8 cellular contexts compared by ENCODE assay signal in the genomic region with DNA sequence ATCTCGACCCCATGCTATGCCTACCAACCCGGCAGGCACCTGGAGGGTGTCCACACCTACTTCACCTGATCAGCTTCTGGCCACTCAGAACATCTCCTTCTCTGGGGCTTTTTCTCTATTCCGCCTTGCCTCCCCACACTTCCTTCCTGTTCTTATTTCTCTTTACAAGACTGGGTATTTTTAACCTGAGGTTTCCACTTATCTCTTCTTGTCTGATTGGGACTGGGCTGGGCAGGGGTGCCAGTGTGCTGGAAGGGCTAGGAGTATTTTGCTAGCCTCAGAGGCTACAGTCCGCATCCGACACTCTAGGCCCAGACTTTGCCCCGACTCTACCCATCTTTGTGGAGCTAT. TPM values are rescaled to one million over a fixed set of nuclear protein-coding genes. Genes with fewer than 3 reads are reported as not detected.
DNase-seq lines count a peak whose midpoint lies in the region; ATAC-seq and TF ChIP-seq lines count a peak whose summit lies in the region.

No MANE protein-coding gene starts in this region.

- no peaks in the 10 kb centered on the region for H3K27me3 ChIP-seq in HL-60 (ENCODE audit: insufficient read depth, poor library complexity, severe bottlenecking)

- peak overlapping the region; percentile 91 for H3K27ac Mint-ChIP-seq in activated CD4-positive, alpha-beta T cell treated with anti-CD3 and anti-CD28 coated beads for 36 hours
- peak overlapping the region; percentile 92 for H3K27ac Mint-ChIP-seq in activated T-helper 1 cell treated with anti-CD3 and anti-CD28 coated beads, Interleukin-12 subunit alpha, Interleukin-12 subunit beta, Interleukin-2, Interleukin-4 antibody, amounts not matched to agents 30 ng/mL and 10 ng/mL and 1 ng/mL, durations not matched to agents 14 hours and 24 hours and 36 hours

- peak overlapping the region; percentile 20; the same call in 1 of the 2 replicates for H3K27ac ChIP-seq in HL-60 (replicated peaks)

- peak; percentile 28 for DNase-seq in activated CD4-positive, alpha-beta T cell treated with anti-CD3 and anti-CD28 coated beads for 36 hours
- no peak for DNase-seq in activated CD4-positive, alpha-beta T cell treated with anti-CD3 and anti-CD28 coated beads, Interleukin-2, amount 50 U/mL, for 4 hours
- DNase-seq in HL-60 (ENCODE audit: low read depth in 1 of 2, low spot score in 1 of 2) (peak in 1 of 2 experiments; percentile 23), dermis blood vessel endothelial cell (no peak), AG20443 (ENCODE audit: low spot score) (no peak), dedifferentiated amniotic fluid mesenchymal stem cell (ENCODE audit: extremely low spot score) (no peak)
- peak; percentile 13 for DNase-seq in activated T-helper 1 cell treated with anti-CD3 and anti-CD28 coated beads, Interleukin-12 subunit alpha, Interleukin-12 subunit beta, Interleukin-2, Interleukin-4 antibody, amounts not matched to agents 30 ng/mL and 10 ng/mL and 1 ng/mL, durations not matched to agents 14 hours and 24 hours and 36 hours (ENCODE audit: low spot score)
- no peak for DNase-seq in stimulated activated naive CD8-positive, alpha-beta T cell treated with anti-CD3 and anti-CD28 coated beads, Interleukin-15, Interleukin-2, amounts not matched to agents 100 U/mL and 50 U/mL, for 24 hours

- ATAC-seq in activated CD4-positive, alpha-beta T cell treated with anti-CD3 and anti-CD28 coated beads for 36 hours = peak; percentile 59
- ATAC-seq in stimulated activated naive CD8-positive, alpha-beta T cell treated with anti-CD3 and anti-CD28 coated beads, Interleukin-15, Interleukin-2, amounts not matched to agents 100 U/mL and 50 U/mL, for 24 hours = peak; percentile 16

- POLR2A ChIA-PET in activated CD4-positive, alpha-beta T cell treated with anti-CD3 and anti-CD28 coated beads for 36 hours (lab: Charles Lee) = no interaction called here

- H3K27me3 Mint-ChIP-seq in activated CD4-positive, alpha-beta T cell treated with anti-CD3 and anti-CD28 coated beads for 36 hours = no peaks in the 10 kb centered on the region
- no peaks in the 10 kb centered on the region for H3K27me3 Mint-ChIP-seq in activated T-helper 1 cell treated with anti-CD3 and anti-CD28 coated beads, Interleukin-12 subunit alpha, Interleukin-12 subunit beta, Interleukin-2, Interleukin-4 antibody, amounts not matched to agents 30 ng/mL and 10 ng/mL and 1 ng/mL, durations not matched to agents 14 hours and 24 hours and 36 hours (ENCODE audit: insufficient read depth)

- intact Hi-C loops in activated CD4-positive, alpha-beta T cell treated with anti-CD3 and anti-CD28 coated beads for 36 hours (cut with DNase I, micrococcal nuclease) = no loop called here
- intact Hi-C loops in activated T-helper 1 cell treated with anti-CD3 and anti-CD28 coated beads, Interleukin-12 subunit alpha, Interleukin-12 subunit beta, Interleukin-2, Interleukin-4 antibody, amounts not matched to agents 30 ng/mL and 10 ng/mL and 1 ng/mL, durations not matched to agents 14 hours and 24 hours and 36 hours (cut with micrococcal nuclease) = no loop called here

- H3K4me3 ChIP-seq in HL-60 (replicated peaks; ENCODE audit: insufficient read depth, low read length) = no peak overlapping the region

- peaks cover 42% of the 10 kb centered on the region for H3K4me1 Mint-ChIP-seq in activated CD4-positive, alpha-beta T cell treated with anti-CD3 and anti-CD28 coated beads for 36 hours
- peaks cover 55% of the 10 kb centered on the region for H3K4me1 Mint-ChIP-seq in activated T-helper 1 cell treated with anti-CD3 and anti-CD28 coated beads, Interleukin-12 subunit alpha, Interleukin-12 subunit beta, Interleukin-2, Interleukin-4 antibody, amounts not matched to agents 30 ng/mL and 10 ng/mL and 1 ng/mL, durations not matched to agents 14 hours and 24 hours and 36 hours (ENCODE audit: low read depth)

- CTCF ChIA-PET in activated CD4-positive, alpha-beta T cell treated with anti-CD3 and anti-CD28 coated beads for 36 hours (lab: Charles Lee) = interaction anchor here (0.6 to 5.3 kb wide), 10 partner anchors 11 to 686 kb away, joined by 3 to 49 read pairs (median 4); no protein-coding TSS in a partner anchor

- no peaks in the 10 kb centered on the region for H3K9me3 Mint-ChIP-seq in activated CD4-positive, alpha-beta T cell treated with anti-CD3 and anti-CD28 coated beads for 36 hours (ENCODE audit: low read depth)
- H3K9me3 Mint-ChIP-seq in activated T-helper 1 cell treated with anti-CD3 and anti-CD28 coated beads, Interleukin-12 subunit alpha, Interleukin-12 subunit beta, Interleukin-2, Interleukin-4 antibody, amounts not matched to agents 30 ng/mL and 10 ng/mL and 1 ng/mL, durations not matched to agents 14 hours and 24 hours and 36 hours = no peaks in the 10 kb centered on the region

- no peak for TF ChIP-seq CTCF in HL-60 (IDR thresholded peaks at IDR 0.05; ENCODE audit: insufficient read depth, low read length)

- no peaks in the 10 kb centered on the region for H3K36me3 Mint-ChIP-seq in activated CD4-positive, alpha-beta T cell treated with anti-CD3 and anti-CD28 coated beads for 36 hours (ENCODE audit: low read depth)
- H3K36me3 Mint-ChIP-seq in activated T-helper 1 cell treated with anti-CD3 and anti-CD28 coated beads, Interleukin-12 subunit alpha, Interleukin-12 subunit beta, Interleukin-2, Interleukin-4 antibody, amounts not matched to agents 30 ng/mL and 10 ng/mL and 1 ng/mL, durations not matched to agents 14 hours and 24 hours and 36 hours (ENCODE audit: low read depth) = no peaks in the 10 kb centered on the region

- H3K4me3 Mint-ChIP-seq in activated CD4-positive, alpha-beta T cell treated with anti-CD3 and anti-CD28 coated beads for 36 hours = peak overlapping the region; percentile 41
- H3K4me3 Mint-ChIP-seq in activated T-helper 1 cell treated with anti-CD3 and anti-CD28 coated beads, Interleukin-12 subunit alpha, Interleukin-12 subunit beta, Interleukin-2, Interleukin-4 antibody, amounts not matched to agents 30 ng/mL and 10 ng/mL and 1 ng/mL, durations not matched to agents 14 hours and 24 hours and 36 hours = peak overlapping the region; percentile 56

RNA-seq across cellular contexts. Expression of a gene that starts 26.2 kb away (rescaled TPM):
- total RNA-seq in activated CD4-positive, alpha-beta T cell treated with anti-CD3 and anti-CD28 coated beads for 36 hours = 1 to 10 TPM; 5.2 to 7.0 TPM
- 6.3 and 7.5 TPM in 2 replicates for total RNA-seq in activated T-helper 1 cell treated with anti-CD3 and anti-CD28 coated beads, Interleukin-12 subunit alpha, Interleukin-12 subunit beta, Interleukin-2, Interleukin-4 antibody, amounts not matched to agents 30 ng/mL and 10 ng/mL and 1 ng/mL, durations not matched to agents 14 hours and 24 hours and 36 hours
- 11.4 and 15.9 TPM in 2 replicates for total RNA-seq in dermis blood vessel endothelial cell

RNA-seq across cellular contexts. Expression of a gene that starts 26.4 kb away (rescaled TPM):
- 100 to 1,000 TPM; 346 to 350 TPM for total RNA-seq in activated CD4-positive, alpha-beta T cell treated with anti-CD3 and anti-CD28 coated beads for 36 hours
- total RNA-seq in activated T-helper 1 cell treated with anti-CD3 and anti-CD28 coated beads, Interleukin-12 subunit alpha, Interleukin-12 subunit beta, Interleukin-2, Interleukin-4 antibody, amounts not matched to agents 30 ng/mL and 10 ng/mL and 1 ng/mL, durations not matched to agents 14 hours and 24 hours and 36 hours = 395 and 401 TPM in 2 replicates
- total RNA-seq in dermis blood vessel endothelial cell = 171 and 197 TPM in 2 replicates

Comparison
In these comparisons a context has a peak if more than half of its experiments do, and no peak if none do; other contexts are left out.
1. DNase-seq: peak in activated CD4-positive, alpha-beta T cell treated with anti-CD3 and anti-CD28 coated beads for 36 hours (single experiment) and activated T-helper 1 cell treated with anti-CD3 and anti-CD28 coated beads, Interleukin-12 subunit alpha, Interleukin-12 subunit beta, Interleukin-2, Interleukin-4 antibody, amounts not matched to agents 30 ng/mL and 10 ng/mL and 1 ng/mL, durations not matched to agents 14 hours and 24 hours and 36 hours (single experiment); none in activated CD4-positive, alpha-beta T cell treated with anti-CD3 and anti-CD28 coated beads, Interleukin-2, amount 50 U/mL, for 4 hours (0 of 2), stimulated activated naive CD8-positive, alpha-beta T cell treated with anti-CD3 and anti-CD28 coated beads, Interleukin-15, Interleukin-2, amounts not matched to agents 100 U/mL and 50 U/mL, for 24 hours (single experiment), dermis blood vessel endothelial cell (single experiment), AG20443 (single experiment) and dedifferentiated amniotic fluid mesenchymal stem cell (single experiment).